In the genomic region with DNA sequence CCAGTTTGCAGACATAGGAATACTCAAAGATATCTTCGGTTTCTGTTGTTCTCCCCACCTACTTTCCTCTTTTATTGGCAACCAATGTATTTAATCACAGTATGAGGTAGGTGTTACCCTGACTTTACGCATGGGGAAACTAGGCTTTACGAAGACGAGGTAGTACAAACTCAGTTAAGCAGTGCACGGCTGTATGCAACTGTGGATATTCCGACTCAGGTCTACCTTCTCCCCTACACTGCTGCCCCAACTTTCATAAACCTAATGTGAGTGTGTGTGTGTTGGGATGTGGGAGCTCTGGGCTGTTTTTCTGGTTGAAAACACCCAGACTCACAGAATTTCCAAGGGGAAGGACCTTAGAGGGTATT, we compare ENCODE assay signal across 8 cellular contexts. TPM values are rescaled to one million over a fixed set of nuclear protein-coding genes. Genes with fewer than 3 reads are reported as not detected.
A peak's percentile ranks its signal among the peaks of the same experiment; 100 is the strongest.
DNase-seq lines count a peak whose midpoint lies in the region; ATAC-seq and TF ChIP-seq lines count a peak whose summit lies in the region.
"Had no signal": no experiment of that assay in that cellular context is flagged by ENCODE, and none has a peak within 500 bp of the region (broad histone marks: within the 10 kb centered on the region; RNA-seq: fewer than 3 reads in every experiment).

No MANE protein-coding gene starts in this region.

- H3K27ac ChIP-seq in HCT116 (ENCODE audit: low read depth, low read length) (no peak overlapping the region), RWPE1 (peak overlapping the region; percentile 86), epithelial cell of prostate (peak overlapping the region; percentile 89), prostate gland (peak overlapping the region; percentile 85 to 90), WERI-Rb-1 (no peak overlapping the region)

- no peaks in the 10 kb centered on the region for H4K20me1 ChIP-seq in HCT116 (ENCODE audit: insufficient read depth)

- H3K4me3 ChIP-seq in HCT116 (replicated peaks in 1 of 2; ENCODE audit: low read depth in 1 of 2, low read length in 2 of 2) (no peak overlapping the region; a peak in 1 of 4 replicates), prostate gland (no peak overlapping the region), WERI-Rb-1 (ENCODE audit: low read depth, low read length) (no peak overlapping the region)

- CTCF ChIA-PET in HCT116 (lab: Charles Lee) (no interaction called here), RWPE1 (lab: Yijun Ruan, JAX) (interaction anchor here (0.5 to 2.3 kb wide), 3 partner anchors 24 to 492 kb away, joined by 3 to 8 read pairs (median 3); no protein-coding TSS in a partner anchor)

- 0 out of 2 replicates have a peak, but pooled peaks cover 2% of the 10 kb centered on the region for H3K79me2 ChIP-seq in HCT116 (ENCODE audit: insufficient read depth, low read length)

- H3K9me3 ChIP-seq in HCT116 (ENCODE audit: control insufficient read depth in 1 of 2, insufficient read depth in 1 of 2, low read depth in 1 of 2, low read length in 2 of 2) (no peaks in the 10 kb centered on the region), prostate gland (no peaks in the 10 kb centered on the region), WERI-Rb-1 (ENCODE audit: severe bottlenecking) (no peaks in the 10 kb centered on the region)

- no peak overlapping the region for H3K9ac ChIP-seq in HCT116 (ENCODE audit: low read length)

- H3K4me2 ChIP-seq in HCT116 (ENCODE audit: low read length) = 0 out of 2 replicates have a peak overlapping the region, but pooled peaks have one; percentile 95

- peaks cover 8 to 15% of the 10 kb centered on the region in 2 experiments for H3K4me1 ChIP-seq in HCT116 (ENCODE audit: control insufficient read depth in 1 of 2, insufficient read depth in 2 of 2, low read length in 2 of 2)
- peaks cover 4% of the 10 kb centered on the region for H3K4me1 ChIP-seq in prostate gland (replicated peaks)

- POLR2A ChIA-PET in HCT116 (lab: Charles Lee) (interaction anchor here (0.6 kb wide), 1 partner anchor 50 kb away, joined by 3 read pairs; no protein-coding TSS in a partner anchor), RWPE1 (lab: Yijun Ruan, JAX; ENCODE audit: low non-redundant PET) (no interaction called here)

- no peaks in the 10 kb centered on the region for H3K9me2 ChIP-seq in HCT116 (ENCODE audit: insufficient read depth)

- H3K27me3 ChIP-seq in HCT116 (ENCODE audit: insufficient read depth, low read length) (no peaks in the 10 kb centered on the region), prostate gland (replicated peaks; ENCODE audit: insufficient read depth) (no peaks in the 10 kb centered on the region), WERI-Rb-1 (ENCODE audit: insufficient read depth, low read depth, severe bottlenecking) (no peaks in the 10 kb centered on the region)

- no peaks in the 10 kb centered on the region for H3K36me3 ChIP-seq in HCT116 (ENCODE audit: control insufficient read depth in 1 of 2, insufficient read depth in 2 of 2, low read length in 2 of 2)
- no peaks in the 10 kb centered on the region for H3K36me3 ChIP-seq in prostate gland
- peaks cover 6% of the 10 kb centered on the region for H3K36me3 ChIP-seq in WERI-Rb-1

- intact Hi-C loops in HCT116 (cut with micrococcal nuclease) = no loop called here
- intact Hi-C loops in prostate gland (cut with DNase I) = no loop called here

- ATAC-seq in HCT116 = no peak
- no peak for ATAC-seq in GM19455 (IDR thresholded peaks at IDR 0.05; ENCODE audit: unreplicated experiment)

- no peak for DNase-seq in HCT116 (ENCODE audit: low read depth, low spot score)
- DNase-seq in RWPE1 (ENCODE audit: low spot score) = no peak
- no peak for DNase-seq in epithelial cell of prostate (ENCODE audit: low read depth, low spot score)
- DNase-seq in prostate gland (ENCODE audit: low spot score) = no peak
- no peak for DNase-seq in glomerular visceral epithelial cell (ENCODE audit: extremely low spot score)
- no peak for DNase-seq in WERI-Rb-1
- DNase-seq: activated CD4-positive, alpha-beta T cell treated with anti-CD3 and anti-CD28 coated beads, Interleukin-2, amount 50 U/mL, for 4 hours had no signal

- no peak overlapping the region for H2AFZ ChIP-seq in HCT116 (ENCODE audit: low read depth, low read length, poor library complexity, severe bottlenecking)

- RAD21 ChIA-PET in HCT116 (lab: Charles Lee; ENCODE audit: low non-redundant PET in 1 of 2, low total read pairs in 2 of 2, uncharacterized antibody in 2 of 2, unreplicated experiment in 2 of 2) = interaction anchor here in 1 of 2 experiments (1.0 kb wide), 1 partner anchor 29 kb away, joined by 3 read pairs; no protein-coding TSS in a partner anchor

- WGBS in prostate gland = 82% methylated on average over 6 of the region's 6 CpGs

- no TSS peak for BruUV-seq in HCT116 (replicated peaks; lab: Mats Ljungman, UMichigan)

- no peak for TF ChIP-seq POLR2A in HCT116 (IDR thresholded peaks at IDR 0.05; ENCODE audit: borderline replicate concordance, extremely low read depth, insufficient read depth, insufficient read length)
- TF ChIP-seq POLR2A in prostate gland (IDR thresholded peaks at IDR 0.05) = no peak

- TF ChIP-seq RAD21 in HCT116 (IDR thresholded peaks at IDR 0.05; ENCODE audit: low read depth) = no peak

- TF ChIP-seq CTCF in HCT116 (IDR thresholded peaks at IDR 0.05 in 2 of 3, conservative IDR thresholded peaks at IDR 0.05 in 1 of 3; ENCODE audit: borderline replicate concordance in 1 of 3, insufficient read depth in 1 of 3, low read depth in 2 of 3, low read length in 2 of 3) (no peak), RWPE1 (conservative IDR thresholded peaks at IDR 0.05; ENCODE audit: low read depth) (no peak), prostate gland (IDR thresholded peaks at IDR 0.05) (no peak), WERI-Rb-1 (IDR thresholded peaks at IDR 0.05; ENCODE audit: low read depth, low read length) (no peak)

TF ChIP-seq in HCT116, 20 proteins besides CTCF, POLR2A, EP300 and RAD21:
- TF ChIP-seq, protein P1, sequence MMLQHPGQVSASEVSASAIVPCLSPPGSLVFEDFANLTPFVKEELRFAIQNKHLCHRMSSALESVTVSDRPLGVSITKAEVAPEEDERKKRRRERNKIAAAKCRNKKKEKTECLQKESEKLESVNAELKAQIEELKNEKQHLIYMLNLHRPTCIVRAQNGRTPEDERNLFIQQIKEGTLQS (IDR thresholded peaks at IDR 0.05) = no peak
- TF ChIP-seq JUND (IDR thresholded peaks at IDR 0.05) (no peak), ELF1 (IDR thresholded peaks at IDR 0.05; ENCODE audit: borderline replicate concordance, low read depth) (no peak), YY1 (IDR thresholded peaks at IDR 0.05; ENCODE audit: extremely low read depth, insufficient replicate concordance, low read depth, low read length) (no peak), EZH2phosphoT487 (IDR thresholded peaks at IDR 0.05; ENCODE audit: borderline replicate concordance) (no peak), TCF7L2 (IDR thresholded peaks at IDR 0.05; ENCODE audit: borderline replicate concordance, extremely low read depth, insufficient read depth, insufficient read length) (no peak), SRF (IDR thresholded peaks at IDR 0.05; ENCODE audit: low read depth) (no peak), POLR2AphosphoS5 (IDR thresholded peaks at IDR 0.05; ENCODE audit: low read depth, low read length) (no peak), EZH2 (IDR thresholded peaks at IDR 0.05) (no peak), EGR1 (IDR thresholded peaks at IDR 0.05; ENCODE audit: low read depth) (no peak), ZFX (IDR thresholded peaks at IDR 0.05) (no peak), CBX3 (IDR thresholded peaks at IDR 0.05; ENCODE audit: low read depth) (no peak), CEBPB (IDR thresholded peaks at IDR 0.05; ENCODE audit: low read depth) (no peak), SIN3A (IDR thresholded peaks at IDR 0.05; ENCODE audit: low read depth) (no peak), SP1 (IDR thresholded peaks at IDR 0.05; ENCODE audit: low read depth) (no peak)

RNA-seq across cellular contexts. Expression of a gene that starts 1.2 kb away (rescaled TPM):
- 50.6 TPM for total RNA-seq in HCT116 (2021; ENCODE audit: unreplicated experiment)
- polyA plus RNA-seq in HCT116 (2012) = 70.5 and 73.4 TPM in 2 replicates
- 10 to 100 TPM; 49.8 to 64.6 TPM for total RNA-seq in prostate gland

RNA-seq across cellular contexts. Expression of a gene that starts 51.9 kb away (rescaled TPM):
- total RNA-seq in HCT116 (2021; ENCODE audit: unreplicated experiment) (10.2 TPM), prostate gland (10 to 100 TPM in 1 of 2 donors, 1 to 10 TPM in 1; 8.1 to 24.4 TPM)
- 3.1 and 4.2 TPM in 2 replicates for polyA plus RNA-seq in HCT116 (2012)

Comparison
In these comparisons a context has a peak if more than half of its experiments do, and no peak if none do; other contexts are left out.
1. H3K27ac ChIP-seq: peak in RWPE1 (single experiment), epithelial cell of prostate (single experiment) and prostate gland (2 of 2); none in HCT116 (single experiment) and WERI-Rb-1 (single experiment).